Comparison of ENCODE assay signal across 24 cellular contexts in genomic region chr10:24035761-24036160, GRCh38.
"Had no signal": no experiment of that assay in that cellular context is flagged by ENCODE, and none has a peak within 500 bp of the region (broad histone marks: within the 10 kb centered on the region; RNA-seq: fewer than 3 reads in every experiment).

No MANE protein-coding gene starts in this region.

- H3K4me3 ChIP-seq: K562 had no signal

- H3K9ac ChIP-seq: KMS-11, SK-N-SH had no signal

- H3K4me2 ChIP-seq: KMS-11, SK-N-SH had no signal

- H3K4me1 Mint-ChIP-seq: IgD-negative memory B cell had no signal

- H3K36me3 Mint-ChIP-seq: IgD-negative memory B cell had no signal

- H3K27ac ChIP-seq: HL-60, KMS-11, RWPE1 had no signal

- H3K9me3 ChIP-seq: SK-N-SH had no signal

- DNase-seq: MV-4-11; NCI-H1048; NCI-H1105; NCI-H1436 treated with DMSO at 0.1 percent for 48 hours; NCI-H1694; NCI-H187 treated with DMSO at 0.1 percent for 48 hours; NCI-H2081 treated with DMSO at 0.1 percent for 48 hours; NCI-H2171; NCI-H226; NCI-H446; NCI-H510A; NCI-H524 treated with DMSO at 0.1 percent for 48 hours; NCI-H69; NCI-H774; NK-92 treated with Interleukin-12 subunit alpha and Interleukin-12 subunit beta, amount 100 ng/mL, for 24 hours; PC-3; SHP77; SK-N-SH had no signal

- H3K27me3 Mint-ChIP-seq: IgD-negative memory B cell had no signal

- H3K27ac Mint-ChIP-seq: IgD-negative memory B cell had no signal

- ATAC-seq: K562, Panc1, PC-3 had no signal
